7 cellular contexts compared by ENCODE assay signal in genomic region chr4:159251580-159251979, GRCh38.
DNase-seq lines count a peak whose midpoint lies in the region; ATAC-seq and TF ChIP-seq lines count a peak whose summit lies in the region.
"Not testable (repeated sequence)": the region's sequence is repeated elsewhere in the genome, so short reads cannot be mapped to it uniquely, and the experiment has no call there.

No MANE protein-coding gene starts in this region.

- WGBS in endodermal cell (ENCODE audit: insufficient coverage in 1 of 2, insufficient read length in 1 of 2), 2 experiments = 96 to 98% methylated on average over 10 to 14 of the region's 14 CpGs

- not testable (repeated sequence) for H3K9me3 Mint-ChIP-seq in activated CD8-positive, alpha-beta memory T cell treated with anti-CD3 and anti-CD28 coated beads, Interleukin-2, amount 10 ng/mL, durations not matched to agents 7 days and 5 days (ENCODE audit: low read depth); immature natural killer cell; natural killer cell treated with Interleukin-12 subunit alpha and Interleukin-12 subunit beta and Interleukin-15 and Interleukin-18, amount 100 ng/mL, for 72 hours
- H3K9me3 Mint-ChIP-seq in endodermal cell = peaks cover 19% of the 10 kb centered on the region

- H3K4me1 Mint-ChIP-seq in activated CD8-positive, alpha-beta memory T cell treated with anti-CD3 and anti-CD28 coated beads, Interleukin-2, amount 10 ng/mL, durations not matched to agents 7 days and 5 days = peaks cover 10% of the 10 kb centered on the region
- not testable (repeated sequence) for H3K4me1 Mint-ChIP-seq in endodermal cell
- H3K4me1 Mint-ChIP-seq in immature natural killer cell = peaks cover 15 to 20% of the 10 kb centered on the region in 2 donors
- H3K4me1 Mint-ChIP-seq in natural killer cell treated with Interleukin-12 subunit alpha and Interleukin-12 subunit beta and Interleukin-15 and Interleukin-18, amount 100 ng/mL, for 72 hours (ENCODE audit: low read depth in 2 of 2) = peaks cover 15 to 21% of the 10 kb centered on the region in 2 donors

- not testable (repeated sequence) for H3K27ac ChIP-seq in DND-41 (ENCODE audit: low read length); endodermal cell (ENCODE audit: low read depth, low read length)
- H3K27ac ChIP-seq in cardiac muscle cell = peak overlapping the region; percentile 63
- peak overlapping the region; percentile 63 for H3K27ac ChIP-seq in substantia nigra (ENCODE audit: low read depth, low read length, poor library complexity, severe bottlenecking)

- CTCF ChIA-PET in activated CD8-positive, alpha-beta memory T cell treated with anti-CD3 and anti-CD28 coated beads, Interleukin-2, amount 10 ng/mL, durations not matched to agents 7 days and 5 days (lab: Charles Lee) = not testable (repeated sequence)

- H4K20me1 ChIP-seq in DND-41 (ENCODE audit: insufficient read depth, low read length) = not testable (repeated sequence)

- not testable (repeated sequence) for H2AFZ ChIP-seq in DND-41 (ENCODE audit: low read depth, low read length)

- peak; percentile 16 for DNase-seq in DND-41
- DNase-seq in activated CD8-positive, alpha-beta memory T cell treated with anti-CD3 and anti-CD28 coated beads, Interleukin-2, amount 10 ng/mL, durations not matched to agents 7 days and 5 days; endodermal cell; cardiac muscle cell (ENCODE audit: low read depth in 1 of 2, low spot score in 1 of 2); natural killer cell treated with Interleukin-12 subunit alpha and Interleukin-12 subunit beta and Interleukin-15 and Interleukin-18, amount 100 ng/mL, for 72 hours (ENCODE audit: low spot score); substantia nigra (lab: John Stamatoyannopoulos, UW): not testable (repeated sequence)
- DNase-seq in immature natural killer cell = peak in 2 of 3 donors; percentile 5 to 30

- H3K36me3 Mint-ChIP-seq in activated CD8-positive, alpha-beta memory T cell treated with anti-CD3 and anti-CD28 coated beads, Interleukin-2, amount 10 ng/mL, durations not matched to agents 7 days and 5 days = peaks cover 19% of the 10 kb centered on the region
- peaks cover 57% of the 10 kb centered on the region for H3K36me3 Mint-ChIP-seq in endodermal cell (ENCODE audit: low read depth)
- H3K36me3 Mint-ChIP-seq in immature natural killer cell; natural killer cell treated with Interleukin-12 subunit alpha and Interleukin-12 subunit beta and Interleukin-15 and Interleukin-18, amount 100 ng/mL, for 72 hours: not testable (repeated sequence)

- not testable (repeated sequence) for H3K4me1 ChIP-seq in DND-41 (ENCODE audit: insufficient read depth, low read length); endodermal cell (ENCODE audit: control insufficient read depth, insufficient read depth, low read length)
- peaks cover 22% of the 10 kb centered on the region for H3K4me1 ChIP-seq in cardiac muscle cell (ENCODE audit: low read depth)

- not testable (repeated sequence) for ATAC-seq in DND-41 (ENCODE audit: insufficient read depth, low read depth); activated CD8-positive, alpha-beta memory T cell treated with anti-CD3 and anti-CD28 coated beads, Interleukin-2, amount 10 ng/mL, durations not matched to agents 7 days and 5 days; natural killer cell treated with Interleukin-12 subunit alpha and Interleukin-12 subunit beta and Interleukin-15 and Interleukin-18, amount 100 ng/mL, for 72 hours

- not testable (repeated sequence) for H3K4me3 ChIP-seq in DND-41 (ENCODE audit: low read depth in 1 of 2, low read length in 2 of 2); endodermal cell (ENCODE audit: low read length); cardiac muscle cell

- not testable (repeated sequence) for H3K9ac ChIP-seq in DND-41 (ENCODE audit: low read depth, low read length); endodermal cell (ENCODE audit: extremely low read depth, low read length, poor library complexity, severe bottlenecking)

- H3K27me3 Mint-ChIP-seq in activated CD8-positive, alpha-beta memory T cell treated with anti-CD3 and anti-CD28 coated beads, Interleukin-2, amount 10 ng/mL, durations not matched to agents 7 days and 5 days; endodermal cell (ENCODE audit: insufficient read depth); immature natural killer cell (ENCODE audit: low read depth in 3 of 3); natural killer cell treated with Interleukin-12 subunit alpha and Interleukin-12 subunit beta and Interleukin-15 and Interleukin-18, amount 100 ng/mL, for 72 hours: not testable (repeated sequence)

- not testable (repeated sequence) for H3K36me3 ChIP-seq in DND-41 (ENCODE audit: insufficient read depth, low read length); cardiac muscle cell
- H3K36me3 ChIP-seq in endodermal cell (ENCODE audit: control insufficient read depth, insufficient read depth, low read length) = peaks cover 29% of the 10 kb centered on the region

- H3K4me2 ChIP-seq in DND-41 (ENCODE audit: insufficient read depth, low read length) = not testable (repeated sequence)

- not testable (repeated sequence) for TF ChIP-seq CTCF in DND-41 (IDR thresholded peaks at IDR 0.05; ENCODE audit: borderline replicate concordance, extremely low read depth, low read length, poor library complexity, severe bottlenecking); endodermal cell (conservative IDR thresholded peaks at IDR 0.05); cardiac muscle cell (IDR thresholded peaks at IDR 0.05; ENCODE audit: low read depth, low read length)

- H3K27me3 ChIP-seq in DND-41 (ENCODE audit: insufficient read depth, low read length, poor library complexity); endodermal cell (ENCODE audit: control insufficient read depth, insufficient read depth, low read length, poor library complexity, severe bottlenecking); cardiac muscle cell: not testable (repeated sequence)

- H3K4me3 Mint-ChIP-seq in activated CD8-positive, alpha-beta memory T cell treated with anti-CD3 and anti-CD28 coated beads, Interleukin-2, amount 10 ng/mL, durations not matched to agents 7 days and 5 days; endodermal cell: not testable (repeated sequence)
- peak overlapping the region; percentile 57 to 84 (median 74) for H3K4me3 Mint-ChIP-seq in immature natural killer cell
- H3K4me3 Mint-ChIP-seq in natural killer cell treated with Interleukin-12 subunit alpha and Interleukin-12 subunit beta and Interleukin-15 and Interleukin-18, amount 100 ng/mL, for 72 hours = peak overlapping the region; percentile 77

- H3K9me3 ChIP-seq in DND-41 (ENCODE audit: insufficient read depth, low read length, severe bottlenecking); endodermal cell (ENCODE audit: control insufficient read depth, low read length); cardiac muscle cell (ENCODE audit: low read depth): not testable (repeated sequence)

- peak overlapping the region; percentile 64 for H3K27ac Mint-ChIP-seq in activated CD8-positive, alpha-beta memory T cell treated with anti-CD3 and anti-CD28 coated beads, Interleukin-2, amount 10 ng/mL, durations not matched to agents 7 days and 5 days
- peak overlapping the region; percentile 64 for H3K27ac Mint-ChIP-seq in endodermal cell
- peak overlapping the region; percentile 64 to 90 (median 78) for H3K27ac Mint-ChIP-seq in immature natural killer cell
- peak overlapping the region in 1 of 2 donors; percentile 75 for H3K27ac Mint-ChIP-seq in natural killer cell treated with Interleukin-12 subunit alpha and Interleukin-12 subunit beta and Interleukin-15 and Interleukin-18, amount 100 ng/mL, for 72 hours

- H3K79me2 ChIP-seq in DND-41 (ENCODE audit: insufficient read depth, low read length) = not testable (repeated sequence)
